Comparison of ENCODE assay signal across 8 cellular contexts in the genomic region with DNA sequence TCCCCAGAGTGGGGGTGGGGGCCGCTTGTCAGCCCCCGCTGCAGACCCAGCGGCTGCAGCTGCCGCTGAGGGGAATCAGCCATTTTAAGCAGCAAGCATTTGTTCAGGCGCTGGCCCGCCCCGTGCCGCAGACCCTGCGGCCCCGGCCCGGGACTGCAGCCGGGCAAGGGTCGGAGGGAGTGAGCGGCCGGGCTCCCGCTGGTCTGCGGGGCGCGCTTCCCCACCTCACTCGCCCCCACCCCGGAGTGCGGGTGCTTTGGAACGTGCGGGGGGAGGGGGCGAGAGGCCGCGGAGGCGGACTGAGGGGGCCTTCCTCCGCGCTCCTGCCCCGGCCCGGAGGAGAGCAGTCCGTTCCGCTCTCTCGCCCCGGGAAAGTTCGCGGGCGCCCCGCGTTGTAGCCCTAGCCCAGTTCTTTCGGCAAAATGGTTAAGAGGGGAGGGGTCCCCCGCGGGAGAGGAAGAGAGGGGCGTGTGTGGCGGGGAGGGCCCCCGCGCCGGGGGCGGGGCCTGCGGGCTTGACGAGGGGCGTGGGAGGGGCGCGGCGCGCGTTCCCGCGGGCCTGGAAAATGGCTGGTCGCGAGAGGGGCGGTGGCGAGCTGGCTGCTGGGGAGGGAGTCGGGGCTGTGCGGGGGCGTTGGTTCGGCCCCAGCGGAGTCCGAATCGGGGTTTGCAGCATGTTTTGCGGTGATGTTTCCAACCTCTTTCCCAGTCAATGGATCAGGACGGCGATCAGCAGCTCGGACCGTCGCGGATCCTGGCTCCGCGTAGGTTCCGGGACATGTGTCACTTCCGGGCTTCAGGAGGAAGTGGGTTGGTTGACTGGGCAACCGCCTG. TPM values are rescaled to one million over a fixed set of nuclear protein-coding genes. Genes with fewer than 3 reads are reported as not detected.
DNase-seq lines count a peak whose midpoint lies in the region; ATAC-seq and TF ChIP-seq lines count a peak whose summit lies in the region.

No MANE protein-coding gene starts in this region.

- H3K27me3 ChIP-seq in heart left ventricle (no peaks in the 10 kb centered on the region), trophoblast cell (ENCODE audit: insufficient read depth, low read length) (no peaks in the 10 kb centered on the region), transverse colon (no peaks in the 10 kb centered on the region)

- H2AFZ ChIP-seq in trophoblast cell (ENCODE audit: insufficient read depth, low read length, poor library complexity), result peak overlapping the region; percentile 81

- H3K36me3 Mint-ChIP-seq in HFFc6 (ENCODE audit: low read depth), result peaks cover 9% of the 10 kb centered on the region

- H3K9me3 ChIP-seq in heart left ventricle (no peaks in the 10 kb centered on the region), trophoblast cell (ENCODE audit: insufficient read depth, low read depth, low read length) (no peaks in the 10 kb centered on the region), transverse colon (no peaks in the 10 kb centered on the region)

- 0 to 1% (median 1%) methylated on average over 43 to 83 of the region's 83 CpGs for WGBS in adipose tissue, 3 donors
- 0 to 1% (median 1%) methylated on average over 12 to 83 of the region's 83 CpGs for whole genome bisulfite sequencing in heart left ventricle, 4 donors
- WGBS in trophoblast cell (ENCODE audit: extremely low coverage, insufficient coverage, insufficient read length), result no CpG with 5 or more reads among the region's 83 CpGs
- 0% methylated on average over 39 of the region's 83 CpGs; no CpG with 5 or more reads in 1 of the 2 donors for WGBS in transverse colon (ENCODE audit: low coverage in 1 of 2), 2 donors

- H2BK120ac ChIP-seq in trophoblast cell (ENCODE audit: insufficient read depth, low read length, poor library complexity), result peak overlapping the region; percentile 95

- H3K4me1 Mint-ChIP-seq in HFFc6 (ENCODE audit: low read depth), result peaks cover 36% of the 10 kb centered on the region

- peak in 1 of 2 donors; percentile 45 for TF ChIP-seq POLR2A in heart left ventricle (IDR thresholded peaks at IDR 0.05)
- TF ChIP-seq POLR2A in transverse colon (IDR thresholded peaks at IDR 0.05), result peak; percentile 89

- DNase-seq in HFFc6, result peak; percentile 83
- peak; percentile 89 for DNase-seq in MV-4-11 (lab: John Stamatoyannopoulos, UW)
- peak; percentile 76 for DNase-seq in SW480 (ENCODE audit: low spot score)
- DNase-seq in heart left ventricle, result peak; percentile 88 to 92 (median 91)
- peak; percentile 82 to 86 for DNase-seq in trophoblast cell
- peak; percentile 88 for DNase-seq in transverse colon

- intact Hi-C loops in heart left ventricle (cut with DNase I), result loop anchor here in 8 of 10 donors (1.0 to 10.0 kb wide), 5 partner anchors 61 to 153 kb away; partner anchors contain the start of genes RWDD4 (in 7 of the 8), TRAPPC11 (in 7 of the 8) and CDKN2AIP (in 2 of the 8)
- intact Hi-C loops in transverse colon (cut with DNase I; ENCODE audit: low total_unique reads), result loop anchor here (2.0 kb wide), 2 partner anchors 61 to 153 kb away; partner anchors contain the start of genes CDKN2AIP, RWDD4 and TRAPPC11

- no peak overlapping the region for H3K23ac ChIP-seq in trophoblast cell (ENCODE audit: low read length)

- no peaks in the 10 kb centered on the region for H3K9me3 Mint-ChIP-seq in HFFc6

- H3K27ac Mint-ChIP-seq in HFFc6, result peak overlapping the region; percentile 98

- no peak overlapping the region for H2AK5ac ChIP-seq in trophoblast cell (ENCODE audit: low read length)

- peak overlapping the region; percentile 99 for H4K8ac ChIP-seq in trophoblast cell (ENCODE audit: low read depth, low read length)

- peak overlapping the region; percentile 90 for H3K4ac ChIP-seq in trophoblast cell (ENCODE audit: low read depth, low read length)

- peak overlapping the region; percentile 79 for H3K4me2 ChIP-seq in trophoblast cell (ENCODE audit: low read length)

- in situ Hi-C loops in transverse colon (cut with MboI; ENCODE audit: low pct_ligation_motif_present in 1 of 4, low pct_unique_long_range_greater_than_20kb in 1 of 4, low sequenced_read_pairs in 3 of 4), result loop anchor here in 1 of 4 donors (10.0 kb wide), 1 partner anchor 149 kb away; the partner anchor contains the start of genes RWDD4 and TRAPPC11

- H3K36me3 ChIP-seq in heart left ventricle (peaks cover 0 to 8% (median 6%) of the 10 kb centered on the region in 9 donors), trophoblast cell (ENCODE audit: control insufficient read depth in 1 of 2, insufficient read depth in 2 of 2, low read length in 2 of 2) (peaks cover 2 to 4% of the 10 kb centered on the region in 2 experiments), transverse colon (peaks cover 0 to 6% (median 0%) of the 10 kb centered on the region in 4 donors)

- TF ChIP-seq CTCF in GM12873 (IDR thresholded peaks at IDR 0.05; ENCODE audit: insufficient read depth, low read depth, low read length, missing control alignments) (peak; percentile 0), HFFc6 (IDR thresholded peaks at IDR 0.05) (peak; percentile 33), heart left ventricle (IDR thresholded peaks at IDR 0.05) (no peak), transverse colon (IDR thresholded peaks at IDR 0.05) (peak in 2 of 5 experiments; percentile 11 to 44)

- H3K4me3 ChIP-seq in heart left ventricle (peak overlapping the region; percentile 70 to 97 (median 90)), trophoblast cell (ENCODE audit: low read depth, low read length) (peak overlapping the region; percentile 83), transverse colon (peak overlapping the region; percentile 70 to 91 (median 82))

- H3K4me1 ChIP-seq in heart left ventricle (peaks cover 0 to 39% (median 11%) of the 10 kb centered on the region in 12 donors), trophoblast cell (ENCODE audit: control insufficient read depth in 1 of 2, insufficient read depth in 2 of 2, low read length in 2 of 2) (no peaks in the 10 kb centered on the region), transverse colon (peaks cover 13 to 36% (median 21%) of the 10 kb centered on the region in 4 donors)

- H4K91ac ChIP-seq in trophoblast cell (ENCODE audit: low read depth, low read length), result peak overlapping the region; percentile 95

- H2BK5ac ChIP-seq in trophoblast cell (ENCODE audit: low read depth, low read length, poor library complexity), result peak overlapping the region; percentile 99

- peak; percentile 39 for TF ChIP-seq EP300 in transverse colon (IDR thresholded peaks at IDR 0.05; ENCODE audit: low read depth)

- ATAC-seq in heart left ventricle, result peak; percentile 53 to 70 (median 64)

- H3K79me1 ChIP-seq in trophoblast cell (ENCODE audit: low read length), result peaks cover 20% of the 10 kb centered on the region

- peak overlapping the region; percentile 94 for H3K9ac ChIP-seq in trophoblast cell (ENCODE audit: low read length)

- H3K79me2 ChIP-seq in trophoblast cell (ENCODE audit: control insufficient read depth, insufficient read depth, low read length, poor library complexity), result peaks cover 11% of the 10 kb centered on the region

- peak overlapping the region; percentile 90 for H3K14ac ChIP-seq in trophoblast cell (ENCODE audit: low read length)

- no peaks in the 10 kb centered on the region for H3K27me3 Mint-ChIP-seq in HFFc6 (ENCODE audit: insufficient read depth)

- peak overlapping the region; percentile 97 for H3K4me3 Mint-ChIP-seq in HFFc6

- peak overlapping the region; percentile 97 for H3K27ac ChIP-seq in adipose tissue (ENCODE audit: low read depth, low read length)
- H3K27ac ChIP-seq in heart left ventricle, result peak overlapping the region; percentile 81 to 99 (median 96)
- H3K27ac ChIP-seq in trophoblast cell (ENCODE audit: low read depth, low read length), result peak overlapping the region; percentile 93
- H3K27ac ChIP-seq in transverse colon, result peak overlapping the region; percentile 93 to 98 (median 97)

- H2BK12ac ChIP-seq in trophoblast cell (ENCODE audit: low read length), result no peak overlapping the region

- H4K12ac ChIP-seq in trophoblast cell (ENCODE audit: low read depth, low read length), result peak overlapping the region; percentile 94

- peak overlapping the region; percentile 94 for H3K18ac ChIP-seq in trophoblast cell (ENCODE audit: low read length)

RNA-seq across cellular contexts. Expression of gene ING2, which starts 0.9 kb away (rescaled TPM):
- total RNA-seq in HFFc6 (2021; fragmentation: NEBNext Ultra II Directional; extraction: Animal tissue kit (Norgen Biotek cat#: 25700)), result 10 to 100 TPM; 11.0 to 15.8 (median 14.7) TPM
- 1 to 10 TPM; 8.1 to 9.3 (median 8.9) TPM for polyA plus RNA-seq in adipose tissue
- total RNA-seq in heart left ventricle, result 1 to 10 TPM; 3.6 to 6.9 (median 5.4) TPM
- 10 to 100 TPM in 1 of 2 donors, 1 to 10 TPM in 1; 2.9 to 10.9 TPM for polyA plus RNA-seq in heart left ventricle
- polyA plus RNA-seq in trophoblast cell (2013), result 41.6 and 42.1 TPM in 2 replicates
- 10 to 100 TPM in 2 of 4 donors, not detected in 2; 15.4 to 16.9 TPM for total RNA-seq in transverse colon

Comparison
In these comparisons a context has a peak if more than half of its experiments do, and no peak if none do; other contexts are left out.
1. Peak in every context shown above with its lines: DNase-seq, ATAC-seq, H3K4me3 ChIP-seq and H3K27ac ChIP-seq.
2. CTCF ChIP-seq: peak in GM12873 (single experiment) and HFFc6 (single experiment); none in heart left ventricle (0 of 12).